In the genomic region with DNA sequence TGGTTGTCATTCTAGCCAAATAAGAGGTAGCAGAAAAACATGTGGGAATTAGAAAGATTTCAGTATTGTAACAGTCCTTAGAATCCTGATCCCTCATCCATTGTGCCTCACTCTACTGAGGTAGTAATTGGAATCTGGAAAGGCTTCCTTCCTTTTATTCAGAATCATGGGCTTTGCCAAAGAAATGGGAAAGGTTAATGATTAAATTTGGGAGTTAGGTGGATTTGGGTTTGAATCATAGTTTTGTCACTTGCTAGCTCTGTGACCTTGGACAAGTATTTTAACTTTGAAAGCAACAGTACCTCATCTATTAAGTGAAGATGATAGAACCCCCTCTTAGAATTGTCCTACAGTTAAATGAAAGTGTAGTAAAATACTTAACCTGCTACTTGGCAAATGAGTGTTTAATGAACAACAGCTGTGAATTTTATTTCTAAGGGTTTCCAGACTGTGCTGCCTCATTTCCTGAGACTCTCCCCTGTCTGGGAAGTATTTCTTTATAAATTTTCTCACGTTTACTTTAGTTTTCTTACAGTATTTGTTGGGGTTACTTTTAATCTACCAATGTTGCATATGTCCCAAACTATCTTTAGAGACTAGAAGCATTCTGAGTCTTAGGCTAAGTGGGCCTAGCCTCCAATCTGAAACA, we compare ENCODE assay signal across 2 cellular contexts.
TF ChIP-seq lines count a peak whose summit lies in the region.

No MANE protein-coding gene starts in this region.

TF ChIP-seq in IMR-90, 13 proteins besides CTCF, POLR2A, EP300 and RAD21:
- no peak for TF ChIP-seq CEBPB (IDR thresholded peaks at IDR 0.05; ENCODE audit: low read depth, low read length)
- TF ChIP-seq BHLHE40 (IDR thresholded peaks at IDR 0.05; ENCODE audit: low read depth, low read length): no peak
- TF ChIP-seq, protein P1, sequence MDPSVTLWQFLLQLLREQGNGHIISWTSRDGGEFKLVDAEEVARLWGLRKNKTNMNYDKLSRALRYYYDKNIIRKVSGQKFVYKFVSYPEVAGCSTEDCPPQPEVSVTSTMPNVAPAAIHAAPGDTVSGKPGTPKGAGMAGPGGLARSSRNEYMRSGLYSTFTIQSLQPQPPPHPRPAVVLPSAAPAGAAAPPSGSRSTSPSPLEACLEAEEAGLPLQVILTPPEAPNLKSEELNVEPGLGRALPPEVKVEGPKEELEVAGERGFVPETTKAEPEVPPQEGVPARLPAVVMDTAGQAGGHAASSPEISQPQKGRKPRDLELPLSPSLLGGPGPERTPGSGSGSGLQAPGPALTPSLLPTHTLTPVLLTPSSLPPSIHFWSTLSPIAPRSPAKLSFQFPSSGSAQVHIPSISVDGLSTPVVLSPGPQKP (IDR thresholded peaks at IDR 0.05; ENCODE audit: borderline replicate concordance, low read depth, low read length): no peak
- TF ChIP-seq CHD1 (IDR thresholded peaks at IDR 0.05; ENCODE audit: low read depth, low read length): no peak
- TF ChIP-seq NFE2L2 (IDR thresholded peaks at IDR 0.05; ENCODE audit: low read depth, low read length): no peak
- TF ChIP-seq, protein P2, sequence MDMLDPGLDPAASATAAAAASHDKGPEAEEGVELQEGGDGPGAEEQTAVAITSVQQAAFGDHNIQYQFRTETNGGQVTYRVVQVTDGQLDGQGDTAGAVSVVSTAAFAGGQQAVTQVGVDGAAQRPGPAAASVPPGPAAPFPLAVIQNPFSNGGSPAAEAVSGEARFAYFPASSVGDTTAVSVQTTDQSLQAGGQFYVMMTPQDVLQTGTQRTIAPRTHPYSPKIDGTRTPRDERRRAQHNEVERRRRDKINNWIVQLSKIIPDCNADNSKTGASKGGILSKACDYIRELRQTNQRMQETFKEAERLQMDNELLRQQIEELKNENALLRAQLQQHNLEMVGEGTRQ (IDR thresholded peaks at IDR 0.05; ENCODE audit: low read depth, low read length): no peak
- TF ChIP-seq RCOR1 (IDR thresholded peaks at IDR 0.05; ENCODE audit: insufficient replicate concordance, low read length): no peak
- no peak for TF ChIP-seq MXI1 (IDR thresholded peaks at IDR 0.05; ENCODE audit: borderline replicate concordance, low read depth, low read length)
- TF ChIP-seq MAFK (IDR thresholded peaks at IDR 0.05; ENCODE audit: low read depth, low read length): no peak
TF ChIP-seq in IMR-90: peak in this region for 0.

TF ChIP-seq in endothelial cell of umbilical vein, 7 proteins besides CTCF, POLR2A, EP300 and RAD21:
- TF ChIP-seq GATA2 (IDR thresholded peaks at IDR 0.05; ENCODE audit: insufficient read depth, insufficient read length, low read depth, low read length) (no peak), MYC (IDR thresholded peaks at IDR 0.05; ENCODE audit: low read depth, low read length) (no peak), POLR2AphosphoS5 (IDR thresholded peaks at IDR 0.05; ENCODE audit: insufficient read depth, low read depth, low read length) (no peak), FOS (IDR thresholded peaks at IDR 0.05; ENCODE audit: borderline replicate concordance, insufficient read depth, low read length) (no peak), EZH2 (IDR thresholded peaks at IDR 0.05; ENCODE audit: borderline replicate concordance, low read depth, low read length, severe bottlenecking) (no peak), JUN (IDR thresholded peaks at IDR 0.05; ENCODE audit: borderline replicate concordance, insufficient read depth, insufficient read length, low read depth) (no peak)
- TF ChIP-seq, protein P3, sequence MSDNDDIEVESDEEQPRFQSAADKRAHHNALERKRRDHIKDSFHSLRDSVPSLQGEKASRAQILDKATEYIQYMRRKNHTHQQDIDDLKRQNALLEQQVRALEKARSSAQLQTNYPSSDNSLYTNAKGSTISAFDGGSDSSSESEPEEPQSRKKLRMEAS (IDR thresholded peaks at IDR 0.05; ENCODE audit: insufficient read depth, insufficient read length): no peak
